Comparison of ENCODE assay signal across 16 cellular contexts in genomic region chr2:217247511-217247910, GRCh38.
A peak's percentile ranks its signal among the peaks of the same experiment; 100 is the strongest.
DNase-seq lines count a peak whose midpoint lies in the region; ATAC-seq and TF ChIP-seq lines count a peak whose summit lies in the region.
"Had no signal": no experiment of that assay in that cellular context is flagged by ENCODE, and none has a peak within 500 bp of the region (broad histone marks: within the 10 kb centered on the region; RNA-seq: fewer than 3 reads in every experiment).

No MANE protein-coding gene starts in this region.

- no peaks in the 10 kb centered on the region for H3K36me3 Mint-ChIP-seq in CD4-positive, alpha-beta T cell (ENCODE audit: low read depth)

- intact Hi-C loops in heart right ventricle (cut with DNase I), result no loop called here
- intact Hi-C loops in left cardiac atrium (cut with DNase I), result no loop called here
- intact Hi-C loops in CD4-positive, alpha-beta T cell (cut with DNase I, micrococcal nuclease), result no loop called here

- no peaks in the 10 kb centered on the region for H3K27me3 Mint-ChIP-seq in CD4-positive, alpha-beta T cell

- H3K4me3 Mint-ChIP-seq in CD4-positive, alpha-beta T cell, result no peak overlapping the region
- H3K4me3 Mint-ChIP-seq: activated B cell treated with CpG ODN at 0.5 μM for 24 hours had no signal

- H3K27ac Mint-ChIP-seq in CD4-positive, alpha-beta T cell, result no peak overlapping the region
- H3K27ac Mint-ChIP-seq: activated B cell treated with CpG ODN at 0.5 μM for 24 hours had no signal

- POLR2A ChIA-PET in CD4-positive, alpha-beta T cell (lab: Charles Lee), result no interaction called here

- no peaks in the 10 kb centered on the region for H4K20me1 ChIP-seq in hepatocyte (ENCODE audit: insufficient read depth, poor library complexity, severe bottlenecking)

- H3K4me1 Mint-ChIP-seq in CD4-positive, alpha-beta T cell (ENCODE audit: low read depth), result no peaks in the 10 kb centered on the region
- H3K4me1 Mint-ChIP-seq: activated B cell treated with CpG ODN at 0.5 μM for 24 hours had no signal

- TF ChIP-seq CTCF in heart right ventricle (IDR thresholded peaks at IDR 0.05), result no peak
- no peak for TF ChIP-seq CTCF in hepatocyte (IDR thresholded peaks at IDR 0.05; ENCODE audit: poor library complexity)
- TF ChIP-seq CTCF in CD4-positive, alpha-beta T cell (IDR thresholded peaks at IDR 0.05), result no peak

- H3K4me3 ChIP-seq in heart right ventricle (no peak overlapping the region), hepatocyte (no peak overlapping the region), rectal smooth muscle tissue (ENCODE audit: low read length) (no peak overlapping the region)
- H3K4me3 ChIP-seq: lung, skin epidermis had no signal

- H3K36me3 ChIP-seq in heart right ventricle, result no peaks in the 10 kb centered on the region
- H3K36me3 ChIP-seq in hepatocyte (replicated peaks; ENCODE audit: insufficient read depth, low read depth), result no peaks in the 10 kb centered on the region
- H3K36me3 ChIP-seq in rectal smooth muscle tissue (ENCODE audit: control insufficient read depth, insufficient read depth, low read length), result no peaks in the 10 kb centered on the region
- H3K36me3 ChIP-seq: neutrophil had no signal

- WGBS in heart right ventricle, 2 donors, result 68 to 72% methylated on average over 8 of the region's 8 CpGs
- WGBS in hepatocyte (ENCODE audit: low lambda C conversion rate, missing lambda C conversion rate), result 75% methylated on average over 8 of the region's 8 CpGs

- no peak overlapping the region for H2AFZ ChIP-seq in hepatocyte

- DNase-seq in heart right ventricle, result no peak
- DNase-seq in left cardiac atrium, result no peak
- DNase-seq in hepatocyte (ENCODE audit: low spot score), result no peak
- DNase-seq in GOT3 (lab: John Stamatoyannopoulos, UW), result no peak
- no peak for DNase-seq in NCI-H2081 (lab: John Stamatoyannopoulos, UW)
- no peak for DNase-seq in CD4-positive, alpha-beta T cell
- DNase-seq in stimulated activated naive CD8-positive, alpha-beta T cell treated with anti-CD3 and anti-CD28 coated beads, Interleukin-15, Interleukin-2, amounts not matched to agents 100 U/mL and 50 U/mL, for 24 hours, result no peak
- DNase-seq: activated B cell treated with CpG ODN at 0.5 μM for 24 hours; GDM1; NCI-H526 treated with DMSO at 0.1 percent for 48 hours; stimulated activated naive CD4-positive, alpha-beta T cell had no signal

- H3K4me1 ChIP-seq in heart right ventricle, result peaks cover 0 to 31% (median 21%) of the 10 kb centered on the region in 9 donors
- H3K4me1 ChIP-seq in hepatocyte (ENCODE audit: insufficient read depth), result peaks cover 43% of the 10 kb centered on the region
- peaks cover 34% of the 10 kb centered on the region for H3K4me1 ChIP-seq in rectal smooth muscle tissue (ENCODE audit: control insufficient read depth, insufficient read depth, low read length)

- no peak for ATAC-seq in heart right ventricle
- no peak for ATAC-seq in left cardiac atrium
- no peak for ATAC-seq in CD4-positive, alpha-beta T cell (ENCODE audit: poor library complexity)
- ATAC-seq in stimulated activated naive CD8-positive, alpha-beta T cell treated with anti-CD3 and anti-CD28 coated beads, Interleukin-15, Interleukin-2, amounts not matched to agents 100 U/mL and 50 U/mL, for 24 hours, result no peak
- ATAC-seq: Panc1 had no signal

- no peak overlapping the region for H3K9ac ChIP-seq in rectal smooth muscle tissue (ENCODE audit: low read length)

- H3K9me3 Mint-ChIP-seq in CD4-positive, alpha-beta T cell, result no peaks in the 10 kb centered on the region
- H3K9me3 Mint-ChIP-seq: activated B cell treated with CpG ODN at 0.5 μM for 24 hours had no signal

- peak overlapping the region in 7 of 10 donors; percentile 62 to 77 (median 70) for H3K27ac ChIP-seq in heart right ventricle
- H3K27ac ChIP-seq in hepatocyte, result peak overlapping the region; percentile 82
- H3K27ac ChIP-seq in rectal smooth muscle tissue (ENCODE audit: low read depth, low read length), result peak overlapping the region; percentile 97
- H3K27ac ChIP-seq in CD4-positive, alpha-beta T cell (ENCODE audit: low read depth, low read length), result no peak overlapping the region
- H3K27ac ChIP-seq: neutrophil had no signal

- H3K27me3 ChIP-seq in heart right ventricle (peaks cover 0 to 64% (median 0%) of the 10 kb centered on the region in 7 donors), hepatocyte (no peaks in the 10 kb centered on the region), rectal smooth muscle tissue (ENCODE audit: control insufficient read depth, insufficient read depth, low read length) (no peaks in the 10 kb centered on the region)
- peaks cover 3% of the 10 kb centered on the region for H3K27me3 ChIP-seq in CD4-positive, alpha-beta T cell (ENCODE audit: control insufficient read depth, insufficient read depth, low read length)

- H3K9me2 ChIP-seq in hepatocyte (replicated peaks; ENCODE audit: insufficient read depth), result no peaks in the 10 kb centered on the region

- no peaks in the 10 kb centered on the region for H3K79me2 ChIP-seq in hepatocyte

- CTCF ChIA-PET in CD4-positive, alpha-beta T cell (lab: Charles Lee), result no interaction called here

- H3K4me2 ChIP-seq in hepatocyte, result peak overlapping the region; percentile 36

- H3K9me3 ChIP-seq in heart right ventricle, result no peaks in the 10 kb centered on the region
- no peaks in the 10 kb centered on the region for H3K9me3 ChIP-seq in hepatocyte (ENCODE audit: low read depth)
- H3K9me3 ChIP-seq in CD4-positive, alpha-beta T cell (ENCODE audit: control insufficient read depth, low read length), result no peaks in the 10 kb centered on the region
- H3K9me3 ChIP-seq: neutrophil had no signal
